In genomic region chr3:128053614-128054013, GRCh38 we compare ENCODE assay signal across 9 cellular contexts. TPM values are rescaled to one million over a fixed set of nuclear protein-coding genes. Genes with fewer than 3 reads are reported as not detected.
DNase-seq lines count a peak whose midpoint lies in the region; ATAC-seq, FAIRE-seq and TF ChIP-seq lines count a peak whose summit lies in the region.
"Had no signal": no experiment of that assay in that cellular context is flagged by ENCODE, and none has a peak within 500 bp of the region (broad histone marks: within the 10 kb centered on the region; RNA-seq: fewer than 3 reads in every experiment).

No MANE protein-coding gene starts in this region.

- peaks cover 14% of the 10 kb centered on the region for H3K79me1 ChIP-seq in mesendoderm (ENCODE audit: low read length)

- H4K5ac ChIP-seq in mesendoderm (ENCODE audit: low read length) = no peak overlapping the region

- H2BK15ac ChIP-seq in mesendoderm (replicated peaks; ENCODE audit: low read depth) = no peak overlapping the region

- in situ Hi-C loops in GM12878 (cut with MboI) = no loop called here

- peak overlapping the region; percentile 95 for H3K56ac ChIP-seq in mesendoderm (ENCODE audit: low read length)

- RAD21 ChIA-PET in GM12878 (lab: Charles Lee; ENCODE audit: unreplicated experiment) = no interaction called here

- no peak overlapping the region for H4K8ac ChIP-seq in mesendoderm (ENCODE audit: low read depth, low read length)

- WGBS in heart left ventricle, 4 donors = 48 to 65% (median 58%) methylated on average over 6 of the region's 6 CpGs
- WGBS in GM12878 (ENCODE audit: insufficient coverage, insufficient replicate concordance, low lambda C conversion rate, missing lambda C conversion rate) = 47% methylated on average over 6 of the region's 6 CpGs
- no CpG with 5 or more reads among the region's 6 CpGs for WGBS in mesendoderm (ENCODE audit: extremely low coverage, insufficient coverage, low lambda C conversion rate)

- no TSS peak for BruUV-seq in GM12878 (replicated peaks; lab: Mats Ljungman, UMichigan)

- H3K4me1 ChIP-seq in heart left ventricle (peaks cover 10 to 46% (median 38%) of the 10 kb centered on the region in 12 donors), GM12878 (ENCODE audit: control insufficient read depth, insufficient read depth, low read length) (peaks cover 15% of the 10 kb centered on the region; the same call in 1 of the 2 replicates), mesendoderm (ENCODE audit: control insufficient read depth, low read depth, low read length) (peaks cover 10% of the 10 kb centered on the region), vagina (peaks cover 44% of the 10 kb centered on the region)

- H3K27me3 ChIP-seq in heart left ventricle (no peaks in the 10 kb centered on the region), GM12878 (replicated peaks in 1 of 2; ENCODE audit: control insufficient read depth in 2 of 2, insufficient read depth in 2 of 2, low read length in 1 of 2) (no peaks in the 10 kb centered on the region), mesendoderm (ENCODE audit: insufficient read depth, low read length, poor library complexity) (no peaks in the 10 kb centered on the region), vagina (no peaks in the 10 kb centered on the region)

- H3K36me3 ChIP-seq in heart left ventricle (peaks cover 0 to 49% (median 42%) of the 10 kb centered on the region in 9 donors), GM12878 (ENCODE audit: control insufficient read depth in 2 of 2, insufficient read depth in 2 of 2, low read length in 1 of 2) (peaks cover 4 to 26% of the 10 kb centered on the region in 2 experiments), mesendoderm (ENCODE audit: control insufficient read depth, insufficient read depth, low read length) (peaks cover 6% of the 10 kb centered on the region), vagina (peaks cover 0 to 23% of the 10 kb centered on the region in 2 donors)

- no peak overlapping the region for H2BK120ac ChIP-seq in mesendoderm (ENCODE audit: low read depth, low read length)

- H4K20me1 ChIP-seq in GM12878 (ENCODE audit: control insufficient read depth, insufficient read depth) = peaks cover 3% of the 10 kb centered on the region; the same call in 1 of the 2 replicates

- H3K9ac ChIP-seq in GM12878 (ENCODE audit: control insufficient read depth, insufficient read depth, low read length) (peak overlapping the region; percentile 87), mesendoderm (ENCODE audit: low read length) (peak overlapping the region; percentile 72)

- CTCF ChIA-PET in GM12878 (lab: Yijun Ruan, JAX) = interaction anchor here (1.5 to 5.0 kb wide), 2 partner anchors 13 to 80 kb away, joined by 5 to 37 read pairs; no protein-coding TSS in a partner anchor

- no peak for FAIRE-seq in GM12878 (lab: Jason Lieb, UNC)
- FAIRE-seq: TTC549 had no signal

- SMC1A ChIA-PET in GM12878 (lab: Charles Lee; ENCODE audit: uncharacterized antibody, unreplicated experiment) = interaction anchor here (0.9 to 1.5 kb wide), 4 partner anchors 12 to 219 kb away, joined by 3 to 4 read pairs (median 3); no protein-coding TSS in a partner anchor

- TF ChIP-seq POLR2A in heart left ventricle (IDR thresholded peaks at IDR 0.05) = no peak
- no peak for TF ChIP-seq POLR2A in GM12878 (IDR thresholded peaks at IDR 0.05; ENCODE audit: low read depth, low read length)
- TF ChIP-seq POLR2A in vagina (IDR thresholded peaks at IDR 0.05) = no peak

- TF ChIP-seq RAD21 in GM12878 (IDR thresholded peaks at IDR 0.05; ENCODE audit: insufficient read depth, low read depth, low read length) = no peak

- no peak for TF ChIP-seq CTCF in heart left ventricle (IDR thresholded peaks at IDR 0.05)
- no peak for TF ChIP-seq CTCF in GM12878 (IDR thresholded peaks at IDR 0.05 in 2 of 3, conservative IDR thresholded peaks at IDR 0.05 in 1 of 3; ENCODE audit: control insufficient read depth in 2 of 3, extremely low read depth in 1 of 3, insufficient read depth in 1 of 3, low read depth in 3 of 3, low read length in 3 of 3)
- TF ChIP-seq CTCF in vagina (IDR thresholded peaks at IDR 0.05) = no peak

- peak overlapping the region; percentile 93 for H3K4me2 ChIP-seq in GM12878 (ENCODE audit: control insufficient read depth, insufficient read depth)
- H3K4me2 ChIP-seq in mesendoderm (ENCODE audit: low read length) = peak overlapping the region; percentile 68

- H3K23ac ChIP-seq in mesendoderm (ENCODE audit: low read length) = no peak overlapping the region

- no peak overlapping the region for H2BK5ac ChIP-seq in mesendoderm (ENCODE audit: low read length)

- H3K27ac ChIP-seq in heart left ventricle (peak overlapping the region in 9 of 12 donors; percentile 92 to 98 (median 94)), GM12878 (ENCODE audit: control insufficient read depth, insufficient read depth) (peak overlapping the region; percentile 20; the same call in 1 of the 2 replicates), mesendoderm (ENCODE audit: low read depth, low read length) (no peak overlapping the region), vagina (peak overlapping the region; percentile 90)

- POLR2A ChIA-PET in GM12878 (lab: Charles Lee) = interaction anchor here (0.5 to 1.4 kb wide), 3 partner anchors 40 to 299 kb away, joined by 3 to 10 read pairs (median 5); no protein-coding TSS in a partner anchor

- no peak overlapping the region for H3K18ac ChIP-seq in mesendoderm (ENCODE audit: low read length)

- no peak for DNase-seq in heart left ventricle
- DNase-seq in Right ventricle myocardium inferior (ENCODE audit: missing footprints) = no peak
- DNase-seq in GM12878 (ENCODE audit: low read depth, low spot score) = no peak
- DNase-seq in mesendoderm = no peak
- DNase-seq in vagina (ENCODE audit: extremely low spot score in 2 of 2) = no peak
- no peak for DNase-seq in HPDE6-E6E7 (ENCODE audit: extremely low spot score)

- ATAC-seq in heart left ventricle = no peak
- no peak for ATAC-seq in Right ventricle myocardium inferior
- ATAC-seq in GM12878 = no peak
- no peak for ATAC-seq in HG02623 (IDR thresholded peaks at IDR 0.05; ENCODE audit: unreplicated experiment)
- ATAC-seq in HG02973 (IDR thresholded peaks at IDR 0.05; ENCODE audit: unreplicated experiment) = no peak

- H3K4ac ChIP-seq in mesendoderm (ENCODE audit: low read depth, low read length) = no peak overlapping the region

- no peak overlapping the region for H2AFZ ChIP-seq in GM12878 (ENCODE audit: control insufficient read depth, low read depth, low read length)

- peak overlapping the region; percentile 72 to 99 (median 96) for H3K4me3 ChIP-seq in heart left ventricle
- peak overlapping the region; percentile 94 for H3K4me3 ChIP-seq in GM12878
- H3K4me3 ChIP-seq in mesendoderm (ENCODE audit: low read length) = no peak overlapping the region
- H3K4me3 ChIP-seq in vagina = peak overlapping the region; percentile 97 to 99

- TF ChIP-seq EP300 in GM12878 (IDR thresholded peaks at IDR 0.05; ENCODE audit: borderline replicate concordance in 1 of 2, control insufficient read depth in 1 of 2, low read depth in 2 of 2, low read length in 2 of 2) = no peak

- intact Hi-C loops in heart left ventricle (cut with DNase I) (loop anchor here in 3 of 10 donors (10.0 kb wide), 2 partner anchors 379 to 399 kb away; partner anchors contain the start of gene ABTB1 (in 1 of the 3)), Right ventricle myocardium inferior (cut with DNase I) (loop anchor here (5.0 kb wide), 1 partner anchor 136 kb away; the partner anchor contains the start of gene KBTBD12), GM12878 (cut with micrococcal nuclease; ENCODE audit: unreplicated experiment) (loop anchor here (5.0 to 10.0 kb wide), 2 partner anchors 319 to 466 kb away; no protein-coding TSS in a partner anchor), vagina (cut with DNase I) (no loop called here)

- H3K9me3 ChIP-seq in heart left ventricle = no peaks in the 10 kb centered on the region
- H3K9me3 ChIP-seq in GM12878 (replicated peaks; ENCODE audit: control insufficient read depth, insufficient read depth, low read length) = no peaks in the 10 kb centered on the region
- no peaks in the 10 kb centered on the region for H3K9me3 ChIP-seq in vagina

- H3K79me2 ChIP-seq in GM12878 (ENCODE audit: control insufficient read depth, insufficient read depth, low read length) (peaks cover 57% of the 10 kb centered on the region), mesendoderm (ENCODE audit: control insufficient read depth, insufficient read depth, low read length) (peaks cover 32% of the 10 kb centered on the region)

- no peak overlapping the region for H2AK5ac ChIP-seq in mesendoderm (ENCODE audit: low read length)

TF ChIP-seq in GM12878, 131 proteins besides CTCF, POLR2A, EP300 and RAD21:
- TF ChIP-seq WRNIP1 (IDR thresholded peaks at IDR 0.05; ENCODE audit: borderline replicate concordance, low read depth, low read length) (0 out of 2 replicates have a peak, but pooled peaks have one; percentile 47), POLR2AphosphoS2 (IDR thresholded peaks at IDR 0.05; ENCODE audit: low read depth, low read length) (no peak), SMAD5 (IDR thresholded peaks at IDR 0.05; ENCODE audit: low read depth) (no peak)

RNA-seq across cellular contexts. Expression of gene SEC61A1, which starts 1.4 kb away (rescaled TPM):
- total RNA-seq in heart left ventricle (100 to 1,000 TPM in 2 of 9 donors, 10 to 100 TPM in 7; 52.7 to 116 (median 78.2) TPM), Right ventricle myocardium inferior (57.5 TPM), GM12878 (2014; rRNA removed) (165 and 184 TPM in 2 replicates), GM12878 (2014; rRNA removed; fragmentation: Illumina TruSeq; extraction: Trizol) (102 and 112 TPM in 2 replicates), GM12878 (2021) (167 and 189 TPM in 2 replicates), vagina (92.8 TPM)
- polyA plus RNA-seq in heart left ventricle (100 to 1,000 TPM in 1 of 2 donors, 10 to 100 TPM in 1; 36.5 to 179 TPM), GM12878 (2011; rRNA removed) (126 and 145 TPM in 2 replicates), GM12878 (2014; fragmentation: Illumina TruSeq; extraction: Trizol) (129 and 139 TPM in 2 replicates), GM12878 (2014; fragmentation: Nextera tagmentation; extraction: Ambion mirVana) (1 to 10 TPM; 5.2 to 5.9 TPM), GM12878 (2014; rRNA removed) (133 and 142 TPM in 2 replicates), GM12878 (2016; fragmentation: Nextera tagmentation; extraction: Ambion mirVana) (100 to 1,000 TPM; 254 to 265 TPM)
- total RNA-seq in GM12878 (2013; cell fraction: nucleolus; rRNA removed) = 74.2 and 76.7 TPM in 2 replicates
- 113 TPM for polyA plus RNA-seq in GM12878 (2011; ENCODE audit: low read depth)
- polyA plus RNA-seq in GM12878 (2011; cell fraction: cytosol; rRNA removed) = 121 and 141 TPM in 2 replicates
- polyA plus RNA-seq in GM12878 (2011; cell fraction: nucleus; rRNA removed) = 99.6 and 106 TPM in 2 replicates
- 115 and 141 TPM in 2 replicates for polyA plus RNA-seq in GM12878 (2012)
- 212 and 221 TPM in 2 replicates for polyA minus RNA-seq in GM12878 (2011; rRNA and poly(A)+ RNA removed)
- polyA minus RNA-seq in GM12878 (2011; cell fraction: cytosol; rRNA and poly(A)+ RNA removed) = 55.7 and 70.0 TPM in 2 replicates
- 46.2 and 57.9 TPM in 2 replicates for polyA minus RNA-seq in GM12878 (2011; cell fraction: nucleus; rRNA and poly(A)+ RNA removed)
- 140 TPM for polyA plus RNA-seq in mesendoderm (2013, experiment 1 of 2)
- polyA plus RNA-seq in mesendoderm (2013, experiment 2 of 2) = 137 TPM
